ENCODE assay signal across 10 cellular contexts in genomic region chr2:112155331-112156151, GRCh38. TPM values are rescaled to one million over a fixed set of nuclear protein-coding genes. Genes with fewer than 3 reads are reported as not detected.
DNase-seq lines count a peak whose midpoint lies in the region; ATAC-seq, FAIRE-seq and TF ChIP-seq lines count a peak whose summit lies in the region.
"Had no signal": no experiment of that assay in that cellular context is flagged by ENCODE, and none has a peak within 500 bp of the region (broad histone marks: within the 10 kb centered on the region; RNA-seq: fewer than 3 reads in every experiment).

No MANE protein-coding gene starts in this region.

- ATAC-seq in naive thymus-derived CD8-positive, alpha-beta T cell = peak; percentile 13 to 59
- ATAC-seq in aorta (ENCODE audit: low FRiP score) = peak; percentile 31

- no peak overlapping the region for H3K4me2 ChIP-seq in mammary epithelial cell (ENCODE audit: insufficient read depth, low read depth, low read length)
- no peak overlapping the region for H3K4me2 ChIP-seq in MM.1S (ENCODE audit: low read depth, low read length)

- dilution Hi-C loops in mammary epithelial cell (cut with HindIII; ENCODE audit: low sequenced_read_pairs) = no loop called here

- H3K36me3 Mint-ChIP-seq in MCF 10A (ENCODE audit: insufficient read depth, unreplicated experiment) = peaks cover 6% of the 10 kb centered on the region
- no peaks in the 10 kb centered on the region for H3K36me3 Mint-ChIP-seq in naive thymus-derived CD8-positive, alpha-beta T cell

- POLR2A ChIA-PET in MCF 10A (lab: Yijun Ruan, JAX) = no interaction called here
- POLR2A ChIA-PET in naive thymus-derived CD8-positive, alpha-beta T cell (lab: Charles Lee) = interaction anchor here (0.6 to 2.3 kb wide), 6 partner anchors 15 to 101 kb away, joined by 4 to 9 read pairs (median 6); partner anchors contain the start of genes TMEM87B and ZC3H8

- peaks cover 12% of the 10 kb centered on the region for H3K4me1 ChIP-seq in mammary epithelial cell (ENCODE audit: insufficient read depth, low read length)
- H3K4me1 ChIP-seq in aorta (ENCODE audit: control insufficient read depth in 1 of 2, insufficient read depth in 2 of 2, low read length in 2 of 2) = no peaks in the 10 kb centered on the region
- H3K4me1 ChIP-seq in MM.1S (ENCODE audit: low read length) = no peaks in the 10 kb centered on the region

- H2AFZ ChIP-seq in mammary epithelial cell (ENCODE audit: low read depth, low read length) (peak overlapping the region; percentile 38), MM.1S (ENCODE audit: low read length) (no peak overlapping the region; the same call in 1 of the 2 replicates)

- H4K20me1 ChIP-seq in mammary epithelial cell (ENCODE audit: insufficient read depth, low read length) (no peaks in the 10 kb centered on the region), MM.1S (ENCODE audit: insufficient read depth, low read length) (no peaks in the 10 kb centered on the region)

- no peak for TF ChIP-seq CTCF in mammary epithelial cell (conservative IDR thresholded peaks at IDR 0.05 in 1 of 2, IDR thresholded peaks at IDR 0.05 in 1 of 2; ENCODE audit: extremely low read depth in 1 of 2, insufficient read depth in 1 of 2, low read depth in 1 of 2, low read length in 2 of 2)
- TF ChIP-seq CTCF in MCF 10A (IDR thresholded peaks at IDR 0.05; ENCODE audit: unreplicated experiment) = no peak
- TF ChIP-seq CTCF in MM.1S (IDR thresholded peaks at IDR 0.05; ENCODE audit: low read length) = no peak

- H3K9ac ChIP-seq in mammary epithelial cell (ENCODE audit: insufficient read depth, low read length) = no peak overlapping the region
- no peak overlapping the region for H3K9ac ChIP-seq in MM.1S (ENCODE audit: low read length)

- no peak overlapping the region for H3K4me3 ChIP-seq in mammary epithelial cell (replicated peaks in 1 of 3; ENCODE audit: insufficient read depth in 1 of 3, low read depth in 2 of 3, low read length in 3 of 3)
- no peak overlapping the region for H3K4me3 ChIP-seq in aorta (ENCODE audit: low read length in 2 of 2)
- no peak overlapping the region for H3K4me3 ChIP-seq in MM.1S (ENCODE audit: low read length)

- no peaks in the 10 kb centered on the region for H3K9me2 ChIP-seq in MM.1S (replicated peaks; ENCODE audit: insufficient read depth, low read length)

- intact Hi-C loops in mammary epithelial cell (cut with micrococcal nuclease) = no loop called here
- intact Hi-C loops in MCF 10A (cut with micrococcal nuclease) = no loop called here
- intact Hi-C loops in aorta (cut with DNase I) = no loop called here

- H3K27ac ChIP-seq in mammary epithelial cell (ENCODE audit: insufficient read depth, low read depth, low read length) = no peak overlapping the region
- H3K27ac ChIP-seq in aorta (ENCODE audit: low read depth in 1 of 2, low read length in 2 of 2) = no peak overlapping the region
- no peak overlapping the region for H3K27ac ChIP-seq in MM.1S (ENCODE audit: low read length)

- H3K9me3 ChIP-seq in mammary epithelial cell (replicated peaks; ENCODE audit: insufficient read depth, low read length) (no peaks in the 10 kb centered on the region), aorta (ENCODE audit: control insufficient read depth, low read length) (no peaks in the 10 kb centered on the region), MM.1S (replicated peaks; ENCODE audit: insufficient read depth, low read length) (no peaks in the 10 kb centered on the region)

- H3K4me1 Mint-ChIP-seq in MCF 10A (ENCODE audit: insufficient read depth, unreplicated experiment) = peaks cover 6% of the 10 kb centered on the region
- H3K4me1 Mint-ChIP-seq in naive thymus-derived CD8-positive, alpha-beta T cell = peaks cover 18 to 29% (median 28%) of the 10 kb centered on the region in 4 donors

- H3K27me3 ChIP-seq in mammary epithelial cell (ENCODE audit: insufficient read depth, low read length) = no peaks in the 10 kb centered on the region
- no peaks in the 10 kb centered on the region for H3K27me3 ChIP-seq in aorta (ENCODE audit: control insufficient read depth in 1 of 2, insufficient read depth in 2 of 2, low read length in 1 of 2)
- no peaks in the 10 kb centered on the region for H3K27me3 ChIP-seq in MM.1S (replicated peaks; ENCODE audit: insufficient read depth, low read length)

- no peak for FAIRE-seq in frontal cortex (lab: Jason Lieb, UNC)

- in situ Hi-C loops in mammary epithelial cell (cut with MboI; ENCODE audit: low sequenced_read_pairs in 2 of 2) = no loop called here

- CTCF ChIA-PET in mammary epithelial cell (lab: Charles Lee; ENCODE audit: low non-redundant PET) (no interaction called here), MCF 10A (lab: Yijun Ruan, JAX) (no interaction called here)

- H3K36me3 ChIP-seq in mammary epithelial cell (ENCODE audit: insufficient read depth, low read length) (no peaks in the 10 kb centered on the region), aorta (ENCODE audit: control insufficient read depth in 1 of 2, insufficient read depth in 2 of 2, low read length in 1 of 2) (no peaks in the 10 kb centered on the region), MM.1S (replicated peaks; ENCODE audit: insufficient read depth, low read length) (no peaks in the 10 kb centered on the region)

- H3K27me3 Mint-ChIP-seq in MCF 10A (ENCODE audit: insufficient read depth, unreplicated experiment) = no peaks in the 10 kb centered on the region
- no peaks in the 10 kb centered on the region for H3K27me3 Mint-ChIP-seq in naive thymus-derived CD8-positive, alpha-beta T cell

- no peaks in the 10 kb centered on the region for H3F3A ChIP-seq in MM.1S (ENCODE audit: insufficient read depth, low read length)

- H3K4me3 Mint-ChIP-seq in MCF 10A (ENCODE audit: unreplicated experiment) = no peak overlapping the region
- peak overlapping the region; percentile 72 to 87 (median 83) for H3K4me3 Mint-ChIP-seq in naive thymus-derived CD8-positive, alpha-beta T cell

- H3K79me2 ChIP-seq in mammary epithelial cell (ENCODE audit: insufficient read depth, low read length) = no peaks in the 10 kb centered on the region
- H3K79me2 ChIP-seq in MM.1S (ENCODE audit: low read length) = no peaks in the 10 kb centered on the region

- no peak overlapping the region for H3K27ac Mint-ChIP-seq in MCF 10A (ENCODE audit: low read depth, unreplicated experiment)
- H3K27ac Mint-ChIP-seq in naive thymus-derived CD8-positive, alpha-beta T cell = peak overlapping the region; percentile 85 to 96 (median 91)

- H3K9me3 Mint-ChIP-seq in MCF 10A (ENCODE audit: unreplicated experiment) = no peaks in the 10 kb centered on the region
- H3K9me3 Mint-ChIP-seq in naive thymus-derived CD8-positive, alpha-beta T cell = no peaks in the 10 kb centered on the region

- 76% methylated on average over 14 of the region's 27 CpGs for WGBS in mammary epithelial cell (ENCODE audit: low coverage, missing lambda C conversion rate)
- 87% methylated on average over 27 of the region's 27 CpGs for WGBS in aorta, 2 donors

- DNase-seq in mammary epithelial cell (no peak), MCF 10A (ENCODE audit: unreplicated experiment) (no peak), aorta (no peak), MM.1S (no peak), globus pallidus (ENCODE audit: low spot score) (no peak), frontal cortex (ENCODE audit: low spot score in 2 of 2) (no peak)
- DNase-seq in activated effector memory CD4-positive, alpha-beta T cell treated with Interleukin-2 at 50 U/mL for 16 hours = peak; percentile 27
- DNase-seq in naive thymus-derived CD8-positive, alpha-beta T cell = peak in 8 of 10 donors; percentile 9 to 44 (median 24)
- DNase-seq: effector CD8-positive, alpha-beta T cell; NCI-H1436 had no signal

- BruUV-seq in mammary epithelial cell (replicated peaks; lab: Mats Ljungman, UMichigan) (no TSS peak), MCF 10A (replicated peaks; lab: Mats Ljungman, UMichigan) (no TSS peak)

RNA-seq across cellular contexts. Expression of gene FBLN7, which starts 17.4 kb away (rescaled TPM):
- total RNA-seq in mammary epithelial cell (1 to 10 TPM in 1 of 2 donors, under 1 TPM in 1; 0.21 to 1.5 TPM), MCF 10A (2022) (0.07 and 0.14 TPM in 2 replicates), aorta (1 to 10 TPM; 4.5 to 6.1 TPM), frontal cortex (0.41 TPM)
- polyA plus RNA-seq in mammary epithelial cell (0.18 TPM), aorta (10 to 100 TPM in 1 of 2 donors, 1 to 10 TPM in 1; 2.6 to 13.5 TPM)
- polyA minus RNA-seq in mammary epithelial cell = not detected
- total RNA-seq in naive thymus-derived CD8-positive, alpha-beta T cell = 10 to 100 TPM in 1 of 2 experiments, 1 to 10 TPM in 1; 9.8 to 10.3 TPM
- polyA plus RNA-seq in naive thymus-derived CD8-positive, alpha-beta T cell = 1 to 10 TPM in 1 of 3 donors, under 1 TPM in 2; 0.16 to 1.8 (median 0.92) TPM

Comparison
In these comparisons a context has a peak if more than half of its experiments do, and no peak if none do; other contexts are left out.
1. DNase-seq: peak in activated effector memory CD4-positive, alpha-beta T cell treated with Interleukin-2 at 50 U/mL for 16 hours (single experiment) and naive thymus-derived CD8-positive, alpha-beta T cell (8 of 10); none in mammary epithelial cell (single experiment), MCF 10A (single experiment), aorta (0 of 2), MM.1S (single experiment), globus pallidus (single experiment) and frontal cortex (0 of 2).